Comparison of ENCODE assay signal across 28 cellular contexts in genomic region chr11:17369685-17370243, GRCh38. TPM values are rescaled to one million over a fixed set of nuclear protein-coding genes. Genes with fewer than 3 reads are reported as not detected.
"Had no signal": no experiment of that assay in that cellular context is flagged by ENCODE, and none has a peak within 500 bp of the region (broad histone marks: within the 10 kb centered on the region; RNA-seq: fewer than 3 reads in every experiment).

No MANE protein-coding gene starts in this region.

- DNase-seq: activated CD4-positive, alpha-beta T cell treated with anti-CD3 and anti-CD28 coated beads for 4 hours; activated CD4-positive, alpha-beta T cell treated with anti-CD3 and anti-CD28 coated beads, Interleukin-2, amount 50 U/mL, for 1 hour; activated CD4-positive, alpha-beta T cell treated with anti-CD3 and anti-CD28 coated beads, Interleukin-2, amount 50 U/mL, for 48 hours; activated CD4-positive, CD25-positive, alpha-beta regulatory T cell; activated CD4-positive, CD25-positive, alpha-beta regulatory T cell treated with anti-CD3 and anti-CD28 coated beads, Interleukin-2, amount 50 U/mL, for 72 hours; activated CD8-positive, alpha-beta memory T cell treated with anti-CD3 and anti-CD28 coated beads for 24 hours; activated CD8-positive, alpha-beta T cell treated with anti-CD3 and anti-CD28 coated beads for 36 hours; activated effector memory CD4-positive, alpha-beta T cell treated with anti-CD3 and anti-CD28 coated beads, Interleukin-2, amount 50 U/mL, for 16 hours; activated naive CD4-positive, alpha-beta T cell; activated naive CD4-positive, alpha-beta T cell treated with anti-CD3 and anti-CD28 coated beads, Interleukin-2, amount 10 ng/mL, durations not matched to agents 7 days and 5 days; activated naive CD8-positive, alpha-beta T cell treated with anti-CD3 and anti-CD28 coated beads, Interleukin-2, amount 10 ng/mL, durations not matched to agents 7 days and 5 days; activated T-cell treated with anti-CD3 and anti-CD28 coated beads, Interleukin-2, amount 50 U/mL, for 4 hours; cortex of kidney; dermis blood vessel endothelial cell; effector CD4-positive, alpha-beta T cell; effector memory CD8-positive, alpha-beta T cell; esophagus squamous epithelium; head of caudate nucleus; T-helper 2 cell had no signal

- H3K27ac ChIP-seq: ascending aorta, breast epithelium, epithelial cell of prostate, esophagus squamous epithelium had no signal

- H3K4me1 Mint-ChIP-seq: activated naive CD4-positive, alpha-beta T cell treated with anti-CD3 and anti-CD28 coated beads, Interleukin-2, amount 10 ng/mL, durations not matched to agents 7 days and 5 days; activated T-helper 17 cell treated with anti-CD3 and anti-CD28 coated beads, Interleukin-2, amount 50 U/mL, for 72 hours; brain had no signal

- H3K4me3 ChIP-seq: ascending aorta, breast epithelium, esophagus squamous epithelium had no signal

- H3K27me3 Mint-ChIP-seq: activated CD8-positive, alpha-beta T cell treated with anti-CD3 and anti-CD28 coated beads for 36 hours; activated naive CD4-positive, alpha-beta T cell treated with anti-CD3 and anti-CD28 coated beads, Interleukin-2, amount 10 ng/mL, durations not matched to agents 7 days and 5 days; activated naive CD8-positive, alpha-beta T cell treated with anti-CD3 and anti-CD28 coated beads, Interleukin-2, amount 10 ng/mL, durations not matched to agents 7 days and 5 days; activated T-helper 17 cell treated with anti-CD3 and anti-CD28 coated beads, Interleukin-2, amount 50 U/mL, for 72 hours; brain; effector memory CD8-positive, alpha-beta T cell had no signal

- H3K27ac Mint-ChIP-seq: activated CD8-positive, alpha-beta T cell treated with anti-CD3 and anti-CD28 coated beads for 36 hours; activated naive CD4-positive, alpha-beta T cell treated with anti-CD3 and anti-CD28 coated beads, Interleukin-2, amount 10 ng/mL, durations not matched to agents 7 days and 5 days; activated naive CD4-positive, alpha-beta T cell treated with anti-CD3 and anti-CD28 coated beads, Interleukin-2, amount 50 U/mL, for 72 hours; activated naive CD8-positive, alpha-beta T cell treated with anti-CD3 and anti-CD28 coated beads, Interleukin-2, amount 10 ng/mL, durations not matched to agents 7 days and 5 days; activated T-helper 17 cell treated with anti-CD3 and anti-CD28 coated beads, Interleukin-2, amount 50 U/mL, for 72 hours; effector memory CD8-positive, alpha-beta T cell had no signal

- H3K4me3 Mint-ChIP-seq: activated CD8-positive, alpha-beta T cell treated with anti-CD3 and anti-CD28 coated beads for 36 hours; activated naive CD4-positive, alpha-beta T cell treated with anti-CD3 and anti-CD28 coated beads, Interleukin-2, amount 10 ng/mL, durations not matched to agents 7 days and 5 days; activated naive CD8-positive, alpha-beta T cell treated with anti-CD3 and anti-CD28 coated beads, Interleukin-2, amount 10 ng/mL, durations not matched to agents 7 days and 5 days; activated T-cell treated with anti-CD3 and anti-CD28 coated beads, Interleukin-2, amount 50 U/mL, for 4 hours; activated T-helper 17 cell treated with anti-CD3 and anti-CD28 coated beads, Interleukin-2, amount 50 U/mL, for 72 hours; brain; effector memory CD8-positive, alpha-beta T cell had no signal

- ATAC-seq: activated CD8-positive, alpha-beta T cell treated with anti-CD3 and anti-CD28 coated beads for 36 hours; activated T-cell treated with anti-CD3 and anti-CD28 coated beads, Interleukin-2, amount 50 U/mL, for 4 hours; activated T-helper 17 cell treated with anti-CD3 and anti-CD28 coated beads, Interleukin-2, amount 50 U/mL, for 72 hours; effector memory CD8-positive, alpha-beta T cell had no signal

RNA-seq across cellular contexts. Expression of gene KCNJ11, which starts 18.7 kb away (rescaled TPM):
- total RNA-seq: ascending aorta, chondrocyte, fibroblast of lung, fibroblast of villous mesenchyme had no signal
